ENCODE assay signal across 9 cellular contexts in the genomic region with DNA sequence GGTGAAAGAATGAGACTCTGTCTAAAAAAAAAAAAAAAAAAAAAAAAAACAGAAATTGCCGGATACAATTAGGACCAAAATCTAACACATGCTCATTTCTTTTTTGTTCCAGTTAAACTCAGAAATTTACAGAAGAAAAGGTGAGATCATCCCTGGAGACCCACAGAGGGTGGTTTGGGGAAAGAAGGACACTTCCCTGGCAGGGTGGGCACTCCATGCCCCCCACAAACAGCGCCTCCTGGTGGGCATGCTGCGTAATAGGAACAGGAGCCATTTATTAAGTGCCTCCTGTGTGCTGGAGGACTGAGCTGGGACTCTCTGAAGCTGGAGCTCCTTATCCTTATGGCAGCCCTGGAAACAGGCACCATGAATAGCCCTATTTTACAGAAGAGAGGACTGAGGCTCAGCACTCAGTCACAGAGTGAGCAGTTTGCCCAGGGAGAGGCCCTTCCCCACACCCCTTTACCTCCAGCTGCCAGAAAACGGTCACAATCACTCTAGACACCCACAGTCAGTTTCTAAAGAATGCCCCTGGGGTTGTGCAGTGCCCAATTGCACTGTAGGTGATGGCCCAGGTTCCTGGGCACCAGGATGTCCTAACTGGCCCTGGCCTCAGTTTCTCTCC. TPM values are rescaled to one million over a fixed set of nuclear protein-coding genes. Genes with fewer than 3 reads are reported as not detected.
DNase-seq lines count a peak whose midpoint lies in the region; ATAC-seq, FAIRE-seq and TF ChIP-seq lines count a peak whose summit lies in the region.
"Had no signal": no experiment of that assay in that cellular context is flagged by ENCODE, and none has a peak within 500 bp of the region (broad histone marks: within the 10 kb centered on the region; RNA-seq: fewer than 3 reads in every experiment).

No MANE protein-coding gene starts in this region.

- H3K4me3 ChIP-seq in GM23248 (no peak overlapping the region), keratinocyte (ENCODE audit: control insufficient read depth in 2 of 3, extremely low read depth in 1 of 3, insufficient read depth in 2 of 3, low read depth in 1 of 3, low read length in 3 of 3) (no peak overlapping the region)

- 0 out of 2 replicates have a peak, but pooled peaks cover 1% of the 10 kb centered on the region for H3K4me1 ChIP-seq in GM23248 (ENCODE audit: insufficient read depth)
- no peaks in the 10 kb centered on the region for H3K4me1 ChIP-seq in keratinocyte (ENCODE audit: control insufficient read depth, extremely low read depth, insufficient read depth, low read length)

- TF ChIP-seq CTCF in keratinocyte (optimal IDR thresholded peaks at IDR 0.05 in 1 of 3, IDR thresholded peaks at IDR 0.05 in 1 of 3, conservative IDR thresholded peaks at IDR 0.05 in 1 of 3; ENCODE audit: extremely low read depth in 1 of 3, insufficient read depth in 2 of 3, low read length in 3 of 3) = peak; percentile 78 to 92 (median 80)

- peaks cover 7% of the 10 kb centered on the region; the same call in 1 of the 2 replicates for H3F3A ChIP-seq in GM23248 (ENCODE audit: insufficient read depth)

- no peak for FAIRE-seq in keratinocyte (lab: Jason Lieb, UNC)

- H3K9ac ChIP-seq in GM23248 = no peak overlapping the region
- no peak overlapping the region for H3K9ac ChIP-seq in keratinocyte (ENCODE audit: control insufficient read depth, extremely low read depth, insufficient read depth, low read length)

- no peak overlapping the region for H3K4me2 ChIP-seq in GM23248 (ENCODE audit: unreplicated experiment)
- H3K4me2 ChIP-seq in keratinocyte (ENCODE audit: control insufficient read depth, extremely low read depth, insufficient read depth, low read depth, low read length) = no peak overlapping the region

- dilution Hi-C loops in keratinocyte (cut with MboI; ENCODE audit: extremely low pct_ligation_motif_present, low sequenced_read_pairs) = no loop called here

- DNase-seq in AG20443 (ENCODE audit: low spot score) (peak; percentile 54), GM23248 (peak; percentile 50), keratinocyte (ENCODE audit: low read depth, low spot score) (no peak), HK-2 (ENCODE audit: unreplicated experiment) (no peak), NCI-H524 treated with DMSO at 0.1 percent for 48 hours (lab: John Stamatoyannopoulos, UW) (no peak)
- DNase-seq in activated CD8-positive, alpha-beta T cell treated with anti-CD3 and anti-CD28 coated beads, Interleukin-2, amount 10 ng/mL, durations not matched to agents 7 days and 5 days = peak; percentile 56
- no peak for DNase-seq in activated T-helper 2 cell treated with anti-CD3 and anti-CD28 coated beads, Interferon-gamma antibody, Interleukin-2, Interleukin-4, amounts not matched to agents 10 μg/mL and 5 μg/mL and 100 μg/mL, durations not matched to agents 14 hours and 24 hours and 36 hours (ENCODE audit: low spot score)

- H3K79me2 ChIP-seq in GM23248 (ENCODE audit: insufficient read depth) (no peaks in the 10 kb centered on the region), keratinocyte (ENCODE audit: control insufficient read depth, insufficient read depth, low read length) (no peaks in the 10 kb centered on the region)

- no peaks in the 10 kb centered on the region for H3K9me2 ChIP-seq in GM23248 (ENCODE audit: insufficient read depth)

- POLR2A ChIA-PET in activated CD8-positive, alpha-beta T cell treated with anti-CD3 and anti-CD28 coated beads, Interleukin-2, amount 10 ng/mL, durations not matched to agents 7 days and 5 days (lab: Charles Lee) = interaction anchor here (0.9 to 1.3 kb wide), 2 partner anchors 23 to 141 kb away, joined by 4 to 5 read pairs; partner anchors contain the start of gene DNM2

- in situ Hi-C loops in GM23248 (cut with MboI) = no loop called here

- intact Hi-C loops in activated T-helper 2 cell treated with anti-CD3 and anti-CD28 coated beads, Interferon-gamma antibody, Interleukin-2, Interleukin-4, amounts not matched to agents 10 μg/mL and 5 μg/mL and 100 μg/mL, durations not matched to agents 14 hours and 24 hours and 36 hours (cut with micrococcal nuclease) = no loop called here

- no peak overlapping the region for H3K4me3 Mint-ChIP-seq in activated CD8-positive, alpha-beta T cell treated with anti-CD3 and anti-CD28 coated beads, Interleukin-2, amount 10 ng/mL, durations not matched to agents 7 days and 5 days
- no peak overlapping the region for H3K4me3 Mint-ChIP-seq in activated T-helper 2 cell treated with anti-CD3 and anti-CD28 coated beads, Interferon-gamma antibody, Interleukin-2, Interleukin-4, amounts not matched to agents 10 μg/mL and 5 μg/mL and 100 μg/mL, durations not matched to agents 14 hours and 24 hours and 36 hours (ENCODE audit: low read depth)
- H3K4me3 Mint-ChIP-seq: central memory CD8-positive, alpha-beta T cell had no signal

- H3K36me3 ChIP-seq in GM23248 (ENCODE audit: low read depth) (no peaks in the 10 kb centered on the region), keratinocyte (ENCODE audit: control insufficient read depth in 2 of 2, extremely low read depth in 1 of 2, insufficient read depth in 2 of 2, low read length in 2 of 2) (no peaks in the 10 kb centered on the region)

- no peaks in the 10 kb centered on the region for H3K27me3 Mint-ChIP-seq in activated CD8-positive, alpha-beta T cell treated with anti-CD3 and anti-CD28 coated beads, Interleukin-2, amount 10 ng/mL, durations not matched to agents 7 days and 5 days (ENCODE audit: low read depth)
- H3K27me3 Mint-ChIP-seq in activated T-helper 2 cell treated with anti-CD3 and anti-CD28 coated beads, Interferon-gamma antibody, Interleukin-2, Interleukin-4, amounts not matched to agents 10 μg/mL and 5 μg/mL and 100 μg/mL, durations not matched to agents 14 hours and 24 hours and 36 hours (ENCODE audit: low read depth) = no peaks in the 10 kb centered on the region
- H3K27me3 Mint-ChIP-seq: central memory CD8-positive, alpha-beta T cell had no signal

- peak overlapping the region; percentile 18 for H3K27ac Mint-ChIP-seq in activated CD8-positive, alpha-beta T cell treated with anti-CD3 and anti-CD28 coated beads, Interleukin-2, amount 10 ng/mL, durations not matched to agents 7 days and 5 days
- H3K27ac Mint-ChIP-seq in activated T-helper 2 cell treated with anti-CD3 and anti-CD28 coated beads, Interferon-gamma antibody, Interleukin-2, Interleukin-4, amounts not matched to agents 10 μg/mL and 5 μg/mL and 100 μg/mL, durations not matched to agents 14 hours and 24 hours and 36 hours = no peak overlapping the region

- H3K9me3 ChIP-seq in GM23248 (ENCODE audit: low read depth) (no peaks in the 10 kb centered on the region), keratinocyte (ENCODE audit: control insufficient read depth, low read depth, low read length) (no peaks in the 10 kb centered on the region)

- H3K27me3 ChIP-seq in GM23248 (replicated peaks; ENCODE audit: insufficient read depth) = no peaks in the 10 kb centered on the region
- no peaks in the 10 kb centered on the region for H3K27me3 ChIP-seq in keratinocyte (ENCODE audit: control insufficient read depth, extremely low read depth, insufficient read depth, low read length)

- 36 to 38% methylated on average over 4 of the region's 4 CpGs for WGBS in GM23248 (ENCODE audit: low coverage in 1 of 2, low lambda C conversion rate in 2 of 2, missing lambda C conversion rate in 2 of 2), 2 experiments

- peaks cover 7% of the 10 kb centered on the region for H3K4me1 Mint-ChIP-seq in activated CD8-positive, alpha-beta T cell treated with anti-CD3 and anti-CD28 coated beads, Interleukin-2, amount 10 ng/mL, durations not matched to agents 7 days and 5 days (ENCODE audit: low read depth)
- peaks cover 2% of the 10 kb centered on the region for H3K4me1 Mint-ChIP-seq in activated T-helper 2 cell treated with anti-CD3 and anti-CD28 coated beads, Interferon-gamma antibody, Interleukin-2, Interleukin-4, amounts not matched to agents 10 μg/mL and 5 μg/mL and 100 μg/mL, durations not matched to agents 14 hours and 24 hours and 36 hours (ENCODE audit: low read depth)

- no peak for ATAC-seq in activated CD8-positive, alpha-beta T cell treated with anti-CD3 and anti-CD28 coated beads, Interleukin-2, amount 10 ng/mL, durations not matched to agents 7 days and 5 days
- no peak for ATAC-seq in GM18868 (IDR thresholded peaks at IDR 0.05; ENCODE audit: unreplicated experiment)

- no peaks in the 10 kb centered on the region for H3K36me3 Mint-ChIP-seq in activated CD8-positive, alpha-beta T cell treated with anti-CD3 and anti-CD28 coated beads, Interleukin-2, amount 10 ng/mL, durations not matched to agents 7 days and 5 days (ENCODE audit: low read depth)
- H3K36me3 Mint-ChIP-seq in activated T-helper 2 cell treated with anti-CD3 and anti-CD28 coated beads, Interferon-gamma antibody, Interleukin-2, Interleukin-4, amounts not matched to agents 10 μg/mL and 5 μg/mL and 100 μg/mL, durations not matched to agents 14 hours and 24 hours and 36 hours (ENCODE audit: low read depth) = no peaks in the 10 kb centered on the region

- CTCF ChIA-PET in activated CD8-positive, alpha-beta T cell treated with anti-CD3 and anti-CD28 coated beads, Interleukin-2, amount 10 ng/mL, durations not matched to agents 7 days and 5 days (lab: Charles Lee) = interaction anchor here (0.6 to 2.7 kb wide), 25 partner anchors 9 to 589 kb away, joined by 3 to 26 read pairs (median 4); partner anchors contain the start of genes C19orf38, CARM1, DNM2 and QTRT1

- no peak overlapping the region for H3K27ac ChIP-seq in GM23248
- H3K27ac ChIP-seq in keratinocyte (ENCODE audit: control insufficient read depth, insufficient read depth, low read length) = no peak overlapping the region

- no peaks in the 10 kb centered on the region for H3K9me1 ChIP-seq in keratinocyte (ENCODE audit: control insufficient read depth, extremely low read depth, insufficient read depth, low read length)

- no peaks in the 10 kb centered on the region for H3K9me3 Mint-ChIP-seq in activated CD8-positive, alpha-beta T cell treated with anti-CD3 and anti-CD28 coated beads, Interleukin-2, amount 10 ng/mL, durations not matched to agents 7 days and 5 days (ENCODE audit: insufficient read depth)
- no peaks in the 10 kb centered on the region for H3K9me3 Mint-ChIP-seq in activated T-helper 2 cell treated with anti-CD3 and anti-CD28 coated beads, Interferon-gamma antibody, Interleukin-2, Interleukin-4, amounts not matched to agents 10 μg/mL and 5 μg/mL and 100 μg/mL, durations not matched to agents 14 hours and 24 hours and 36 hours
- H3K9me3 Mint-ChIP-seq: central memory CD8-positive, alpha-beta T cell had no signal

- H4K20me1 ChIP-seq in GM23248 (ENCODE audit: insufficient read depth) = no peaks in the 10 kb centered on the region
- H4K20me1 ChIP-seq in keratinocyte (ENCODE audit: control insufficient read depth, extremely low read depth, insufficient read depth, low read length) = no peaks in the 10 kb centered on the region

- H2AFZ ChIP-seq in GM23248 (no peak overlapping the region), keratinocyte (ENCODE audit: control insufficient read depth, low read length) (no peak overlapping the region)

RNA-seq across cellular contexts. Expression of gene C19orf38, which starts 10.1 kb away (rescaled TPM):
- total RNA-seq in GM23248 (2014; rRNA removed; shearing (Covaris generic)) = 0.22 TPM in 1 of 2 replicates, not detected in the other
- polyA plus RNA-seq in GM23248 (2016; fragmentation: Nextera tagmentation; extraction: Ambion mirVana) (0.20 and 0.42 TPM in 2 replicates), keratinocyte (0.14 to 0.22 TPM in 2 of 3 replicates, not detected in the other)
- 1 to 10 TPM; 1.1 to 2.2 TPM for total RNA-seq in activated CD8-positive, alpha-beta T cell treated with anti-CD3 and anti-CD28 coated beads, Interleukin-2, amount 10 ng/mL, durations not matched to agents 7 days and 5 days
- polyA plus RNA-seq in keratinocyte (2011; ENCODE audit: low read depth) = not detected
- polyA plus RNA-seq in keratinocyte (2011; cell fraction: cytosol; rRNA removed) = 0.15 and 0.21 TPM in 2 replicates
- 0.29 and 0.31 TPM in 2 replicates for polyA plus RNA-seq in keratinocyte (2011; cell fraction: nucleus; rRNA removed)
- polyA plus RNA-seq in keratinocyte (2012; ENCODE audit: low replicate concordance) = 0.61 TPM in 1 of 2 replicates, not detected in the other
- polyA minus RNA-seq in keratinocyte = not detected in 3 replicates
- polyA minus RNA-seq in keratinocyte (2011; cell fraction: cytosol; rRNA and poly(A)+ RNA removed) = not detected
- polyA minus RNA-seq in keratinocyte (2011; cell fraction: nucleus; rRNA and poly(A)+ RNA removed) = 0.42 TPM in 1 of 2 replicates, not detected in the other
- 3.9 and 4.3 TPM in 2 replicates for total RNA-seq in activated T-helper 2 cell treated with anti-CD3 and anti-CD28 coated beads, Interferon-gamma antibody, Interleukin-2, Interleukin-4, amounts not matched to agents 10 μg/mL and 5 μg/mL and 100 μg/mL, durations not matched to agents 14 hours and 24 hours and 36 hours

RNA-seq across cellular contexts. Expression of gene CARM1, which starts 13.0 kb away (rescaled TPM):
- total RNA-seq in GM23248 (2014; rRNA removed; shearing (Covaris generic)) = 41.9 and 42.4 TPM in 2 replicates
- 5.3 TPM in 2 replicates for polyA plus RNA-seq in GM23248 (2016; fragmentation: Nextera tagmentation; extraction: Ambion mirVana)
- total RNA-seq in activated CD8-positive, alpha-beta T cell treated with anti-CD3 and anti-CD28 coated beads, Interleukin-2, amount 10 ng/mL, durations not matched to agents 7 days and 5 days = 10 to 100 TPM; 33.2 to 33.4 TPM
- polyA plus RNA-seq in keratinocyte = 22.8 to 50.8 TPM (median 23.7 TPM) in 3 replicates
- 8.4 TPM for polyA plus RNA-seq in keratinocyte (2011; ENCODE audit: low read depth)
- 19.8 and 34.8 TPM in 2 replicates for polyA plus RNA-seq in keratinocyte (2011; cell fraction: cytosol; rRNA removed)
- 26.2 and 31.9 TPM in 2 replicates for polyA plus RNA-seq in keratinocyte (2011; cell fraction: nucleus; rRNA removed)
- 25.0 and 55.7 TPM in 2 replicates for polyA plus RNA-seq in keratinocyte (2012; ENCODE audit: low replicate concordance)
- 31.8 to 90.8 TPM (median 35.4 TPM) in 3 replicates for polyA minus RNA-seq in keratinocyte
- polyA minus RNA-seq in keratinocyte (2011; cell fraction: cytosol; rRNA and poly(A)+ RNA removed) = 56.6 TPM
- polyA minus RNA-seq in keratinocyte (2011; cell fraction: nucleus; rRNA and poly(A)+ RNA removed) = 20.3 and 21.2 TPM in 2 replicates
- 87.5 and 89.3 TPM in 2 replicates for total RNA-seq in activated T-helper 2 cell treated with anti-CD3 and anti-CD28 coated beads, Interferon-gamma antibody, Interleukin-2, Interleukin-4, amounts not matched to agents 10 μg/mL and 5 μg/mL and 100 μg/mL, durations not matched to agents 14 hours and 24 hours and 36 hours

RNA-seq across cellular contexts. Expression of gene TMED1, which starts 22.3 kb away (rescaled TPM):
- total RNA-seq in GM23248 (2014; rRNA removed; shearing (Covaris generic)) = 58.7 and 66.4 TPM in 2 replicates
- polyA plus RNA-seq in GM23248 (2016; fragmentation: Nextera tagmentation; extraction: Ambion mirVana) (66.7 and 68.2 TPM in 2 replicates), keratinocyte (18.2 to 24.8 TPM (median 19.2 TPM) in 3 replicates)
- total RNA-seq in activated CD8-positive, alpha-beta T cell treated with anti-CD3 and anti-CD28 coated beads, Interleukin-2, amount 10 ng/mL, durations not matched to agents 7 days and 5 days = 10 to 100 TPM in 1 of 2 experiments, 1 to 10 TPM in 1; 9.3 to 11.2 TPM
- 10.2 TPM for polyA plus RNA-seq in keratinocyte (2011; ENCODE audit: low read depth)
- polyA plus RNA-seq in keratinocyte (2011; cell fraction: cytosol; rRNA removed) = 13.0 and 20.9 TPM in 2 replicates
- 15.3 and 19.5 TPM in 2 replicates for polyA plus RNA-seq in keratinocyte (2011; cell fraction: nucleus; rRNA removed)
- 16.7 and 21.4 TPM in 2 replicates for polyA plus RNA-seq in keratinocyte (2012; ENCODE audit: low replicate concordance)
- polyA minus RNA-seq in keratinocyte = 5.0 to 7.4 TPM (median 6.9 TPM) in 3 replicates
- polyA minus RNA-seq in keratinocyte (2011; cell fraction: cytosol; rRNA and poly(A)+ RNA removed) = 22.3 TPM
- polyA minus RNA-seq in keratinocyte (2011; cell fraction: nucleus; rRNA and poly(A)+ RNA removed) = 7.1 and 7.6 TPM in 2 replicates
- total RNA-seq in activated T-helper 2 cell treated with anti-CD3 and anti-CD28 coated beads, Interferon-gamma antibody, Interleukin-2, Interleukin-4, amounts not matched to agents 10 μg/mL and 5 μg/mL and 100 μg/mL, durations not matched to agents 14 hours and 24 hours and 36 hours = 16.7 and 17.9 TPM in 2 replicates

Comparison
In these comparisons a context has a peak if more than half of its experiments do, and no peak if none do; other contexts are left out.
1. DNase-seq: peak in AG20443 (single experiment), GM23248 (single experiment) and activated CD8-positive, alpha-beta T cell treated with anti-CD3 and anti-CD28 coated beads, Interleukin-2, amount 10 ng/mL, durations not matched to agents 7 days and 5 days (single experiment); none in keratinocyte (single experiment), HK-2 (single experiment), activated T-helper 2 cell treated with anti-CD3 and anti-CD28 coated beads, Interferon-gamma antibody, Interleukin-2, Interleukin-4, amounts not matched to agents 10 μg/mL and 5 μg/mL and 100 μg/mL, durations not matched to agents 14 hours and 24 hours and 36 hours (single experiment) and NCI-H524 treated with DMSO at 0.1 percent for 48 hours (single experiment).